ENCODE assay signal across 18 cellular contexts in genomic region chr5:42927730-42928129, GRCh38.
DNase-seq lines count a peak whose midpoint lies in the region; ATAC-seq lines count a peak whose summit lies in the region.
"Had no signal": no experiment of that assay in that cellular context is flagged by ENCODE, and none has a peak within 500 bp of the region (broad histone marks: within the 10 kb centered on the region; RNA-seq: fewer than 3 reads in every experiment).

No MANE protein-coding gene starts in this region.

- no peak overlapping the region for H3K4me3 ChIP-seq in H7 (ENCODE audit: insufficient read depth, low read depth, low read length)
- H3K4me3 ChIP-seq: tibial artery had no signal

- peaks cover 3% of the 10 kb centered on the region for H3K27me3 Mint-ChIP-seq in activated CD8-positive, alpha-beta memory T cell treated with anti-CD3 and anti-CD28 coated beads, Interleukin-2, amount 10 ng/mL, durations not matched to agents 7 days and 5 days

- H3K4me3 Mint-ChIP-seq in activated CD8-positive, alpha-beta memory T cell treated with anti-CD3 and anti-CD28 coated beads, Interleukin-2, amount 10 ng/mL, durations not matched to agents 7 days and 5 days: no peak overlapping the region
- H3K4me3 Mint-ChIP-seq: activated B cell treated with CpG ODN at 0.5 μM for 24 hours; dendritic cell treated with granulocyte-macrophage colony-stimulating factor and Interleukin-4, amounts not matched to agents 40 ng/mL and 50 ng/mL, for 4 days; H9; T-helper 1 cell treated with Interleukin-12 subunit alpha and Interleukin-12 subunit beta and Interleukin-4 antibody, amounts not matched to agents 30 μg/mL and 1 μg/mL, for 36 hours had no signal

- H3K36me3 Mint-ChIP-seq in activated CD8-positive, alpha-beta memory T cell treated with anti-CD3 and anti-CD28 coated beads, Interleukin-2, amount 10 ng/mL, durations not matched to agents 7 days and 5 days: peaks cover 2% of the 10 kb centered on the region

- no peaks in the 10 kb centered on the region for H3K27me3 ChIP-seq in H7 (ENCODE audit: control insufficient read depth, insufficient read depth, low read length)

- no peak overlapping the region for H3K27ac Mint-ChIP-seq in activated CD8-positive, alpha-beta memory T cell treated with anti-CD3 and anti-CD28 coated beads, Interleukin-2, amount 10 ng/mL, durations not matched to agents 7 days and 5 days
- H3K27ac Mint-ChIP-seq: activated B cell treated with CpG ODN at 0.5 μM for 24 hours; dendritic cell treated with granulocyte-macrophage colony-stimulating factor and Interleukin-4, amounts not matched to agents 40 ng/mL and 50 ng/mL, for 4 days; H9; T-helper 1 cell treated with Interleukin-12 subunit alpha and Interleukin-12 subunit beta and Interleukin-4 antibody, amounts not matched to agents 30 μg/mL and 1 μg/mL, for 36 hours had no signal

- H3K4me1 Mint-ChIP-seq in activated CD8-positive, alpha-beta memory T cell treated with anti-CD3 and anti-CD28 coated beads, Interleukin-2, amount 10 ng/mL, durations not matched to agents 7 days and 5 days: no peaks in the 10 kb centered on the region
- H3K4me1 Mint-ChIP-seq: H9 had no signal

- peaks cover 6% of the 10 kb centered on the region for H3K9me3 Mint-ChIP-seq in activated CD8-positive, alpha-beta memory T cell treated with anti-CD3 and anti-CD28 coated beads, Interleukin-2, amount 10 ng/mL, durations not matched to agents 7 days and 5 days (ENCODE audit: low read depth)

- peak; percentile 94 for ATAC-seq in GM18508 (IDR thresholded peaks at IDR 0.05; ENCODE audit: insufficient read depth, unreplicated experiment)
- ATAC-seq in GM19468 (IDR thresholded peaks at IDR 0.05; ENCODE audit: extremely low read depth, unreplicated experiment): peak; percentile 85
- ATAC-seq in HG02798 (IDR thresholded peaks at IDR 0.05; ENCODE audit: poor library complexity, unreplicated experiment): peak; percentile 76
- peak; percentile 90 for ATAC-seq in HG03571 (IDR thresholded peaks at IDR 0.05; ENCODE audit: unreplicated experiment)
- no peak for ATAC-seq in activated CD8-positive, alpha-beta memory T cell treated with anti-CD3 and anti-CD28 coated beads, Interleukin-2, amount 10 ng/mL, durations not matched to agents 7 days and 5 days
- no peak for ATAC-seq in GM19023 (IDR thresholded peaks at IDR 0.05; ENCODE audit: unreplicated experiment)
- ATAC-seq: HepG2 had no signal

- DNase-seq in activated CD8-positive, alpha-beta memory T cell treated with anti-CD3 and anti-CD28 coated beads, Interleukin-2, amount 10 ng/mL, durations not matched to agents 7 days and 5 days: no peak
- no peak for DNase-seq in H7
- no peak for DNase-seq in SIG-M5 treated with dmso at 0.1 percent for 504 hours (lab: John Stamatoyannopoulos, UW; ENCODE audit: unreplicated experiment)
- DNase-seq: activated B cell treated with CpG ODN at 0.5 μM for 24 hours; activated naive CD4-positive, alpha-beta T cell; erythroblast; glutamatergic neuron; H9; mesenchymal stem cell; tibial artery had no signal

- CTCF ChIA-PET in activated CD8-positive, alpha-beta memory T cell treated with anti-CD3 and anti-CD28 coated beads, Interleukin-2, amount 10 ng/mL, durations not matched to agents 7 days and 5 days (lab: Charles Lee): interaction anchor here (1.6 kb wide), 1 partner anchor 19 kb away, joined by 4 read pairs; no protein-coding TSS in a partner anchor

- H3K36me3 ChIP-seq in H7 (replicated peaks; ENCODE audit: control insufficient read depth, insufficient read depth, low read length): no peaks in the 10 kb centered on the region
- H3K36me3 ChIP-seq: tibial artery had no signal

Comparison
In these comparisons a context has a peak if more than half of its experiments do, and no peak if none do; other contexts are left out.
1. ATAC-seq: peak in GM18508 (single experiment), GM19468 (single experiment), HG02798 (single experiment) and HG03571 (single experiment); none in activated CD8-positive, alpha-beta memory T cell treated with anti-CD3 and anti-CD28 coated beads, Interleukin-2, amount 10 ng/mL, durations not matched to agents 7 days and 5 days (single experiment) and GM19023 (single experiment).